ENCODE assay signal across 8 cellular contexts in genomic region chr7:129825554-129826267, GRCh38.
DNase-seq lines count a peak whose midpoint lies in the region; ATAC-seq and TF ChIP-seq lines count a peak whose summit lies in the region.

No MANE protein-coding gene starts in this region.

- H3K36me3 ChIP-seq in BE2C = no peaks in the 10 kb centered on the region
- H3K36me3 ChIP-seq in effector memory CD4-positive, alpha-beta T cell (ENCODE audit: control insufficient read depth, insufficient read depth, low read length) = no peaks in the 10 kb centered on the region

- peaks cover 15% of the 10 kb centered on the region for H3K4me1 Mint-ChIP-seq in memory B cell

- H3K9me3 ChIP-seq in BE2C = no peaks in the 10 kb centered on the region
- H3K9me3 ChIP-seq in effector memory CD4-positive, alpha-beta T cell (ENCODE audit: control insufficient read depth, low read length) = no peaks in the 10 kb centered on the region

- no peaks in the 10 kb centered on the region for H3K27me3 ChIP-seq in BE2C
- H3K27me3 ChIP-seq in effector memory CD4-positive, alpha-beta T cell (replicated peaks; ENCODE audit: control insufficient read depth, insufficient read depth, low read length, poor library complexity, severe bottlenecking) = no peaks in the 10 kb centered on the region

- no peaks in the 10 kb centered on the region for H3K9me3 Mint-ChIP-seq in memory B cell

- ATAC-seq in GM19043 (IDR thresholded peaks at IDR 0.05; ENCODE audit: low read depth, unreplicated experiment) = peak; percentile 69
- peak; percentile 67 for ATAC-seq in HG03342 (IDR thresholded peaks at IDR 0.05; ENCODE audit: unreplicated experiment)
- ATAC-seq in memory B cell (ENCODE audit: low read depth) = peak; percentile 80

- peak overlapping the region; percentile 28 for H3K27ac Mint-ChIP-seq in memory B cell

- no peak overlapping the region for H3K27ac ChIP-seq in effector memory CD4-positive, alpha-beta T cell (ENCODE audit: insufficient read depth, low read length, poor library complexity, severe bottlenecking)

- DNase-seq in BE2C (peak; percentile 92), NCI-H748 treated with DMSO at 0.1 percent for 48 hours (lab: John Stamatoyannopoulos, UW) (peak; percentile 75), memory B cell (ENCODE audit: low spot score in 2 of 2) (peak; percentile 92 to 98)
- DNase-seq in activated CD8-positive, alpha-beta memory T cell treated with anti-CD3 and anti-CD28 coated beads for 1 hour (ENCODE audit: extremely low read depth in 1 of 2, low read depth in 1 of 2) = peak; percentile 58 to 91
- DNase-seq in effector memory CD4-positive, alpha-beta T cell = peak; percentile 74 to 82 (median 76)
- DNase-seq in stimulated activated CD8-positive, alpha-beta memory T cell treated with anti-CD3 and anti-CD28 coated beads, Interleukin-12 subunit alpha, Interleukin-12 subunit beta, amount 100 ng/mL, for 1 hour (ENCODE audit: low read depth) = peak; percentile 80

- peak; percentile 45; the same call in 1 of the 2 replicates for TF ChIP-seq CTCF in BE2C (IDR thresholded peaks at IDR 0.05; ENCODE audit: low read depth, low read length)

- H3K4me3 ChIP-seq in BE2C (ENCODE audit: low read depth, low read length) = peak overlapping the region; percentile 86
- peak overlapping the region; percentile 56 for H3K4me3 ChIP-seq in effector memory CD4-positive, alpha-beta T cell (ENCODE audit: insufficient read depth, low read depth, low read length, poor library complexity, severe bottlenecking)

- H3K36me3 Mint-ChIP-seq in memory B cell = no peaks in the 10 kb centered on the region

- peaks cover 4% of the 10 kb centered on the region for H3K27me3 Mint-ChIP-seq in memory B cell

- H3K4me1 ChIP-seq in BE2C = no peaks in the 10 kb centered on the region
- H3K4me1 ChIP-seq in effector memory CD4-positive, alpha-beta T cell (ENCODE audit: control insufficient read depth, insufficient read depth, low read length, poor library complexity, severe bottlenecking) = peaks cover 25% of the 10 kb centered on the region

- H3K4me3 Mint-ChIP-seq in memory B cell = peak overlapping the region; percentile 96
